12 cellular contexts compared by ENCODE assay signal in the genomic region with DNA sequence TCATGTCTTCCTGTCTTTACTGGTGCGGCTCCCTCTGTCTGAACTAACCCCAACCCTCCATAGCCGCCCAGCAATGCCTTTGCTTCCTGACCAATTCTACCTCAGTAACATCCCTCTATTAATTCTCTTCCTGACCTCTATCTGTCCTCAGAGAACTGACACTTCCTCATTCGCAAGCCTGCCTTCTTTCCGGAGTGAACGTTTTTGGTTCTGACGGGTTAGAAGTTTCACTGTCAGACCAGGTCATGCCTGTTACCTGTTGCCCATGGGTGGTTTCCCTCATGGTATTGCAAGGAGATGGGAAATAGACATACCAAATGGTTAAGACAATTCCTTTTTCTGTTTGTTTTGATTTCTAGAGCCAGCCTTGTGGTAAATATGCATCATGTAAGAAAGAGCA.
A peak's percentile ranks its signal among the peaks of the same experiment; 100 is the strongest.
DNase-seq lines count a peak whose midpoint lies in the region; ATAC-seq, FAIRE-seq and TF ChIP-seq lines count a peak whose summit lies in the region.
"Had no signal": no experiment of that assay in that cellular context is flagged by ENCODE, and none has a peak within 500 bp of the region (broad histone marks: within the 10 kb centered on the region; RNA-seq: fewer than 3 reads in every experiment).

No MANE protein-coding gene starts in this region.

- no peak overlapping the region for H3K9ac ChIP-seq in HepG2 (ENCODE audit: insufficient read depth, low read depth, low read length)

- H3K4me3 Mint-ChIP-seq in stimulated activated naive B cell treated with anti-CD40 and anti-IgM and Interleukin-4, amounts not matched to agents 10 μg/mL and 1 μg/mL and 100 μg/mL, for 72 hours = peak overlapping the region in 1 of 2 donors; percentile 0

- 31% methylated on average over 6 of the region's 6 CpGs for WGBS in HepG2 (ENCODE audit: low lambda C conversion rate)

- peaks cover 4 to 8% of the 10 kb centered on the region in 2 donors for H3K27me3 Mint-ChIP-seq in stimulated activated naive B cell treated with anti-CD40 and anti-IgM and Interleukin-4, amounts not matched to agents 10 μg/mL and 1 μg/mL and 100 μg/mL, for 72 hours

- TF ChIP-seq POLR2A in HepG2 (IDR thresholded peaks at IDR 0.05; ENCODE audit: insufficient read depth in 1 of 2, low read depth in 2 of 2, low read length in 2 of 2) = no peak

- peak; percentile 85 for ATAC-seq in HG02623 (IDR thresholded peaks at IDR 0.05; ENCODE audit: unreplicated experiment)
- ATAC-seq in HG03565 (IDR thresholded peaks at IDR 0.05; ENCODE audit: unreplicated experiment) = peak; percentile 62
- ATAC-seq in stimulated activated naive B cell treated with anti-CD40 and anti-IgM and Interleukin-4, amounts not matched to agents 10 μg/mL and 1 μg/mL and 100 μg/mL, for 72 hours (replicated peaks) = peak; percentile 61 to 84
- ATAC-seq in HepG2 = no peak
- ATAC-seq: Panc1 had no signal

- H2AFZ ChIP-seq in HepG2 (ENCODE audit: low read length) = no peak overlapping the region

- H3K79me2 ChIP-seq in HepG2 (ENCODE audit: insufficient read depth, low read length) = no peaks in the 10 kb centered on the region

- intact Hi-C loops in HepG2 (cut with micrococcal nuclease; ENCODE audit: unreplicated experiment) = no loop called here

- H3K9me3 Mint-ChIP-seq in stimulated activated naive B cell treated with anti-CD40 and anti-IgM and Interleukin-4, amounts not matched to agents 10 μg/mL and 1 μg/mL and 100 μg/mL, for 72 hours = peaks cover 0 to 2% of the 10 kb centered on the region in 2 donors

- H3K27ac Mint-ChIP-seq in stimulated activated naive B cell treated with anti-CD40 and anti-IgM and Interleukin-4, amounts not matched to agents 10 μg/mL and 1 μg/mL and 100 μg/mL, for 72 hours = no peak overlapping the region

- FAIRE-seq in GM19239 (lab: Jason Lieb, UNC) = peak; percentile 71
- FAIRE-seq in HepG2 (lab: Jason Lieb, UNC) = no peak

- in situ Hi-C loops in HepG2 (cut with HindIII; ENCODE audit: extremely low pct_ligation_motif_present, low pct_unique_long_range_greater_than_20kb) = no loop called here

- peaks cover 13 to 15% of the 10 kb centered on the region in 2 donors for H3K4me1 Mint-ChIP-seq in stimulated activated naive B cell treated with anti-CD40 and anti-IgM and Interleukin-4, amounts not matched to agents 10 μg/mL and 1 μg/mL and 100 μg/mL, for 72 hours

- POLR2A ChIA-PET in HepG2 (lab: Yijun Ruan, JAX) = no interaction called here

- H3K36me3 ChIP-seq in HepG2 (replicated peaks in 1 of 2; ENCODE audit: control insufficient read depth in 1 of 2, insufficient read depth in 2 of 2, low read length in 2 of 2) = no peaks in the 10 kb centered on the region

- BruUV-seq in HepG2 (replicated peaks; lab: Mats Ljungman, UMichigan) = no TSS peak

- peak; percentile 15 for DNase-seq in GM19239 (ENCODE audit: insufficient read length, low spot score)
- no peak for DNase-seq in stimulated activated naive B cell treated with anti-CD40 and anti-IgM and Interleukin-4, amounts not matched to agents 10 μg/mL and 1 μg/mL and 100 μg/mL, for 72 hours
- DNase-seq in HepG2 (ENCODE audit: low spot score) = no peak
- no peak for DNase-seq in NCI-H2029 (lab: John Stamatoyannopoulos, UW)
- DNase-seq in activated T-cell treated with anti-CD3 and anti-CD28 coated beads, Interleukin-2, amount 50 U/mL, for 1 hour = no peak
- DNase-seq: retina, testis had no signal

- no peaks in the 10 kb centered on the region for H3K4me1 ChIP-seq in HepG2 (ENCODE audit: insufficient read depth, low read length)
- H3K4me1 ChIP-seq: testis had no signal

- H3K27me3 ChIP-seq in HepG2 (ENCODE audit: control insufficient read depth in 1 of 2, insufficient read depth in 2 of 2, low read length in 2 of 2) = no peaks in the 10 kb centered on the region
- H3K27me3 ChIP-seq: testis had no signal

- no peaks in the 10 kb centered on the region for H3K36me3 Mint-ChIP-seq in stimulated activated naive B cell treated with anti-CD40 and anti-IgM and Interleukin-4, amounts not matched to agents 10 μg/mL and 1 μg/mL and 100 μg/mL, for 72 hours

- no peak for TF ChIP-seq CTCF in HepG2 (CRISPR knock-in tag; IDR thresholded peaks at IDR 0.05)

- no peak overlapping the region for H3K27ac ChIP-seq in HepG2 (ENCODE audit: extremely low read length, insufficient read depth, low read length)
- H3K27ac ChIP-seq: HL-60, testis, VCaP had no signal

- H3K4me3 ChIP-seq in HepG2 (replicated peaks in 1 of 3; ENCODE audit: insufficient read depth in 1 of 3, low read depth in 2 of 3, low read length in 3 of 3) = no peak overlapping the region
- H3K4me3 ChIP-seq: testis had no signal

- H4K20me1 ChIP-seq in HepG2 (ENCODE audit: insufficient read depth, low read length) = no peaks in the 10 kb centered on the region

- H3K9me3 ChIP-seq in HepG2 (ENCODE audit: low read length) = 0 out of 2 replicates have a peak, but pooled peaks cover 3% of the 10 kb centered on the region
- H3K9me3 ChIP-seq: testis had no signal

- CTCF ChIA-PET in HepG2 (lab: Yijun Ruan, JAX; ENCODE audit: low intra/inter-chr PET ratio, low total read pairs) = no interaction called here

- no peak for TF ChIP-seq EP300 in HepG2 (IDR thresholded peaks at IDR 0.05; ENCODE audit: low read depth in 2 of 2, low read length in 2 of 2)
- TF ChIP-seq EP300 in HepG2 (CRISPR knock-in tag; IDR thresholded peaks at IDR 0.05; ENCODE audit: borderline replicate concordance) = no peak

- TF ChIP-seq RAD21 in HepG2 (CRISPR knock-in tag; IDR thresholded peaks at IDR 0.05) = no peak

- no peak overlapping the region for H3K4me2 ChIP-seq in HepG2 (ENCODE audit: low read depth, low read length)

TF ChIP-seq in HepG2, 621 proteins besides CTCF, POLR2A, EP300 and RAD21:
- TF ChIP-seq ZNF143 (CRISPR knock-in tag; IDR thresholded peaks at IDR 0.05) (no peak), STAT5B (CRISPR knock-in tag; IDR thresholded peaks at IDR 0.05) (no peak), ZNF772 (CRISPR knock-in tag; IDR thresholded peaks at IDR 0.05) (no peak), GTF2F1 (IDR thresholded peaks at IDR 0.05; ENCODE audit: low read length) (no peak), ARNT2 (CRISPR knock-in tag; IDR thresholded peaks at IDR 0.05; ENCODE audit: low read depth) (no peak), ZNF292 (CRISPR knock-in tag; IDR thresholded peaks at IDR 0.05; ENCODE audit: borderline replicate concordance, low read depth) (no peak), XRCC5 (optimal IDR thresholded peaks at IDR 0.05; ENCODE audit: low read length) (no peak), ELF1 (CRISPR knock-in tag; IDR thresholded peaks at IDR 0.05) (no peak)
